Comparison of ENCODE assay signal across 22 cellular contexts in the genomic region with DNA sequence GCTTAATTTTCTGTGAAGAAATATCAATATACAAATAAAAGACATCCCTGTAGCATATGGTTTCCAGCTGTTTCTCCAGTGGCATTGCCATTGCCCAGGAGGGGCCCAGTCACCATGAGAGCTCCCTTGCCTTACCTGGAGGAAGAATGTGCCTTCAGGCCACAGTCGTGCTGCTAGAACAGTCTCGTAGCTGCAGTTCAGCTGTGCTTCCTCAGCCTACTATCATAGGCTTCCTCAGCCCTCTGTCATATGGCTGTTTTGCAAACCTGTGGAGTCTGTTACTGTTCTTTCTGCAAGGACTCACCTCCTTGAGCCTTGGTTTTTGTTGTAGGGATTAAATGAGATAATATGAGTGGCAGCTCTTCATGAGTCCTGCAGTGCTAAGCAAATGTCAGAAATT.
DNase-seq lines count a peak whose midpoint lies in the region; ATAC-seq and TF ChIP-seq lines count a peak whose summit lies in the region.
"Had no signal": no experiment of that assay in that cellular context is flagged by ENCODE, and none has a peak within 500 bp of the region (broad histone marks: within the 10 kb centered on the region; RNA-seq: fewer than 3 reads in every experiment).

No MANE protein-coding gene starts in this region.

- H3K36me3 Mint-ChIP-seq in MCF 10A (ENCODE audit: insufficient read depth, unreplicated experiment): peaks cover 51% of the 10 kb centered on the region

- no CpG with 5 or more reads among the region's 2 CpGs for WGBS in trophoblast cell (ENCODE audit: extremely low coverage, insufficient coverage, insufficient read length)

- H2BK120ac ChIP-seq in trophoblast cell (ENCODE audit: insufficient read depth, low read length, poor library complexity): no peak overlapping the region

- no peaks in the 10 kb centered on the region for H3K9me2 ChIP-seq in OCI-LY7 (ENCODE audit: insufficient read depth, low read length)

- no peak overlapping the region for H4K91ac ChIP-seq in trophoblast cell (ENCODE audit: low read depth, low read length)

- no peaks in the 10 kb centered on the region for H4K20me1 ChIP-seq in OCI-LY7 (ENCODE audit: insufficient read depth, low read length)

- no peak overlapping the region for H2AFZ ChIP-seq in trophoblast cell (ENCODE audit: insufficient read depth, low read length, poor library complexity)
- no peak overlapping the region for H2AFZ ChIP-seq in OCI-LY7 (ENCODE audit: low read length)
- H2AFZ ChIP-seq: GM23338 had no signal

- no peaks in the 10 kb centered on the region for H3K9me3 Mint-ChIP-seq in MCF 10A (ENCODE audit: unreplicated experiment)
- H3K9me3 Mint-ChIP-seq: CD14-positive monocyte; CD4-positive, alpha-beta T cell; CD8-positive, alpha-beta memory T cell; GM23338; H9 had no signal

- DNase-seq in MCF 10A (ENCODE audit: unreplicated experiment) (no peak), breast epithelium (ENCODE audit: low spot score in 2 of 2) (no peak), trophoblast cell (peak; percentile 34 to 60), iPS-NIHi11 (ENCODE audit: low spot score) (no peak), posterior vena cava (ENCODE audit: low spot score) (no peak), OCI-LY7 (ENCODE audit: low spot score) (no peak)
- DNase-seq: ACHN; AML-193; BE2C; CD4-positive, alpha-beta T cell; CD8-positive, alpha-beta memory T cell; DMS 273 treated with DMSO at 0.1 percent for 48 hours; DMS79; EL; GDM1; H9 had no signal

- no peak overlapping the region for H3K4ac ChIP-seq in trophoblast cell (ENCODE audit: low read depth, low read length)

- H3K23ac ChIP-seq in trophoblast cell (ENCODE audit: low read length): no peak overlapping the region

- H3K4me1 Mint-ChIP-seq in MCF 10A (ENCODE audit: insufficient read depth, unreplicated experiment): peaks cover 23% of the 10 kb centered on the region

- no peaks in the 10 kb centered on the region for H3K27me3 ChIP-seq in breast epithelium
- no peaks in the 10 kb centered on the region for H3K27me3 ChIP-seq in trophoblast cell (ENCODE audit: insufficient read depth, low read length)
- H3K27me3 ChIP-seq: BE2C; BLaER1 treated with 17β-estradiol and CSF1 and Interleukin-3, amounts not matched to agents 10 nM and 100 nM had no signal

- H3K27ac Mint-ChIP-seq in MCF 10A (ENCODE audit: low read depth, unreplicated experiment): no peak overlapping the region
- H3K27ac Mint-ChIP-seq: CD14-positive monocyte; CD4-positive, alpha-beta T cell; CD8-positive, alpha-beta memory T cell; GM23338 had no signal

- H3K79me1 ChIP-seq in trophoblast cell (ENCODE audit: low read length): no peaks in the 10 kb centered on the region

- BruUV-seq in MCF 10A (replicated peaks; lab: Mats Ljungman, UMichigan) (TSS peak; percentile 18), OCI-LY7 (replicated peaks; lab: Mats Ljungman, UMichigan) (no TSS peak)

- peak; percentile 73 for ATAC-seq in esophagus mucosa
- ATAC-seq: GM23338, HCT116 had no signal

- no peak overlapping the region for H3K9ac ChIP-seq in trophoblast cell (ENCODE audit: low read length)
- H3K9ac ChIP-seq: BLaER1 treated with 17β-estradiol and CSF1 and Interleukin-3, amounts not matched to agents 10 nM and 100 nM had no signal

- no peak overlapping the region for H2BK5ac ChIP-seq in trophoblast cell (ENCODE audit: low read depth, low read length, poor library complexity)

- H3K4me2 ChIP-seq in trophoblast cell (ENCODE audit: low read length) (no peak overlapping the region), OCI-LY7 (ENCODE audit: low read length) (no peak overlapping the region)
- H3K4me2 ChIP-seq: BLaER1 treated with 17β-estradiol and CSF1 and Interleukin-3, amounts not matched to agents 10 nM and 100 nM; GM23338 had no signal

- H3K9me3 ChIP-seq in breast epithelium (no peaks in the 10 kb centered on the region), trophoblast cell (ENCODE audit: insufficient read depth, low read depth, low read length) (no peaks in the 10 kb centered on the region), OCI-LY7 (ENCODE audit: low read length) (no peaks in the 10 kb centered on the region)
- H3K9me3 ChIP-seq: BE2C had no signal

- H4K8ac ChIP-seq in trophoblast cell (ENCODE audit: low read depth, low read length): no peak overlapping the region

- H3K14ac ChIP-seq in trophoblast cell (ENCODE audit: low read length): no peak overlapping the region

- no peaks in the 10 kb centered on the region for H3K36me3 ChIP-seq in breast epithelium
- H3K36me3 ChIP-seq in trophoblast cell (ENCODE audit: control insufficient read depth in 1 of 2, insufficient read depth in 2 of 2, low read length in 2 of 2): peaks cover 0 to 4% of the 10 kb centered on the region in 2 experiments
- peaks cover 67% of the 10 kb centered on the region for H3K36me3 ChIP-seq in OCI-LY7 (ENCODE audit: insufficient read depth, low read length)

- intact Hi-C loops in MCF 10A (cut with micrococcal nuclease): loop anchor here (5.0 kb wide), 1 partner anchor 62 kb away; no protein-coding TSS in a partner anchor
- intact Hi-C loops in breast epithelium (cut with DNase I; ENCODE audit: low total_unique reads): no loop called here
- intact Hi-C loops in posterior vena cava (cut with DNase I): no loop called here
- intact Hi-C loops in OCI-LY7 (cut with micrococcal nuclease; ENCODE audit: unreplicated experiment): no loop called here

- no peak overlapping the region for H3K4me3 ChIP-seq in breast epithelium
- H3K4me3 ChIP-seq in trophoblast cell (ENCODE audit: low read depth, low read length): no peak overlapping the region
- H3K4me3 ChIP-seq in OCI-LY7 (ENCODE audit: low read depth, low read length, poor library complexity, severe bottlenecking): no peak overlapping the region
- H3K4me3 ChIP-seq: BLaER1 treated with 17β-estradiol and CSF1 and Interleukin-3, amounts not matched to agents 10 nM and 100 nM; GM23338 had no signal

- TF ChIP-seq CTCF in MCF 10A (IDR thresholded peaks at IDR 0.05; ENCODE audit: unreplicated experiment) (no peak), breast epithelium (IDR thresholded peaks at IDR 0.05) (no peak), OCI-LY7 (conservative IDR thresholded peaks at IDR 0.05; ENCODE audit: low read length) (no peak)

- H2BK12ac ChIP-seq in trophoblast cell (ENCODE audit: low read length): no peak overlapping the region

- H2AK5ac ChIP-seq in trophoblast cell (ENCODE audit: low read length): no peak overlapping the region

- POLR2A ChIA-PET in MCF 10A (lab: Yijun Ruan, JAX): no interaction called here
- POLR2A ChIA-PET in OCI-LY7 (lab: Charles Lee): no interaction called here

- no peak overlapping the region for H4K12ac ChIP-seq in trophoblast cell (ENCODE audit: low read depth, low read length)

- no peak overlapping the region for H3K27ac ChIP-seq in breast epithelium
- H3K27ac ChIP-seq in trophoblast cell (ENCODE audit: low read depth, low read length): no peak overlapping the region
- H3K27ac ChIP-seq in OCI-LY7 (ENCODE audit: low read depth, low read length, poor library complexity, severe bottlenecking): no peak overlapping the region
- H3K27ac ChIP-seq: 22Rv1; BLaER1 treated with 17β-estradiol and CSF1 and Interleukin-3, amounts not matched to agents 10 nM and 100 nM had no signal

- H3K79me2 ChIP-seq in trophoblast cell (ENCODE audit: control insufficient read depth, insufficient read depth, low read length, poor library complexity) (no peaks in the 10 kb centered on the region), OCI-LY7 (ENCODE audit: insufficient read depth, low read depth, low read length) (no peaks in the 10 kb centered on the region)

- H3K4me3 Mint-ChIP-seq in MCF 10A (ENCODE audit: unreplicated experiment): no peak overlapping the region
- H3K4me3 Mint-ChIP-seq: CD14-positive monocyte; CD4-positive, alpha-beta T cell; CD8-positive, alpha-beta memory T cell; GM23338; H9 had no signal

- no peak overlapping the region for H3K18ac ChIP-seq in trophoblast cell (ENCODE audit: low read length)

- no peaks in the 10 kb centered on the region for H3K4me1 ChIP-seq in breast epithelium
- peaks cover 3 to 8% of the 10 kb centered on the region in 2 experiments for H3K4me1 ChIP-seq in trophoblast cell (ENCODE audit: control insufficient read depth in 1 of 2, insufficient read depth in 2 of 2, low read length in 2 of 2)
- no peaks in the 10 kb centered on the region for H3K4me1 ChIP-seq in OCI-LY7 (ENCODE audit: insufficient read depth, low read length, poor library complexity, severe bottlenecking)

- CTCF ChIA-PET in MCF 10A (lab: Yijun Ruan, JAX) (interaction anchor here (0.6 to 4.9 kb wide), 5 partner anchors 10 to 128 kb away, joined by 3 to 28 read pairs (median 8); no protein-coding TSS in a partner anchor), OCI-LY7 (lab: Charles Lee; ENCODE audit: unreplicated experiment) (interaction anchor here (0.6 kb wide), 1 partner anchor 1551 kb away, joined by 7 read pairs; no protein-coding TSS in a partner anchor)

- no peaks in the 10 kb centered on the region for H3K27me3 Mint-ChIP-seq in MCF 10A (ENCODE audit: insufficient read depth, unreplicated experiment)
- H3K27me3 Mint-ChIP-seq: CD4-positive, alpha-beta T cell; CD8-positive, alpha-beta memory T cell had no signal

- TF ChIP-seq POLR2A in breast epithelium (IDR thresholded peaks at IDR 0.05): no peak

Comparison
In these comparisons a context has a peak if more than half of its experiments do, and no peak if none do; other contexts are left out.
1. DNase-seq: peak in trophoblast cell (2 of 2); none in MCF 10A (single experiment), breast epithelium (0 of 2), iPS-NIHi11 (single experiment), posterior vena cava (single experiment) and OCI-LY7 (single experiment).